In the genomic region with DNA sequence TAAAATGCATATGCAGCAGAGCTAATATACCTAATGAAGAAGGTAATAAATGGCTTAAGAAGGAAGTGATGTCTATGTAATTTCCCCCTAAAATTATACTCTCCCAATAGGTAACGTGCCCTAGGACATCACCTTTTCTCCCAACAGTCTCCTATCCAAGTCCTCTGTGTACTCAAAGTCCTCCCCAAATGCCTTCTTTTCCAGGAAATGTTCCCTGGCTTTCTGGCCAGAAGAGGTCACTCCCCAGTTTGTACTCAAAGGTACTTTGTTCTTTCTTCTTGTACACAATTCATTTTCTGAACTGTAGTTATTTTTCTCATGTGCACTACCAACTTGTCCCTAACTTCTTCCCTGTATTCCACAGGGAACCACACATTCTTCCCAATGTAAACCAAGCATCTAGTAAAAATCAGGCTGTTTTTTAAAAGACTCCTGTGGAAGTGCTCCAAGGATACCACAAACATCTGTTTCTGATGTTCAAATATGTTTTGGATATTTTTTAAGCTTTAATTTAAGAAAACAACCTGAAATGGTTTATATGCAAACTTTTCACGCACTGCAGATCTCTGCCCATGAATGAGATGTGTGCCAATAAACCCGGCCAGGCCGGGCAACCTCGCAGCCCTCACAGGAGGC, we compare ENCODE assay signal across 10 cellular contexts.
DNase-seq lines count a peak whose midpoint lies in the region; ATAC-seq and TF ChIP-seq lines count a peak whose summit lies in the region.
"Had no signal": no experiment of that assay in that cellular context is flagged by ENCODE, and none has a peak within 500 bp of the region (broad histone marks: within the 10 kb centered on the region; RNA-seq: fewer than 3 reads in every experiment).

No MANE protein-coding gene starts in this region.

- H3K9me3 Mint-ChIP-seq in naive thymus-derived CD8-positive, alpha-beta T cell = no peaks in the 10 kb centered on the region
- H3K9me3 Mint-ChIP-seq in neural progenitor cell = no peaks in the 10 kb centered on the region

- H4K20me1 ChIP-seq in OCI-LY1 (ENCODE audit: insufficient read depth, low read length) (no peaks in the 10 kb centered on the region), neural progenitor cell (ENCODE audit: low read depth) (no peaks in the 10 kb centered on the region)

- H3K27me3 Mint-ChIP-seq in naive thymus-derived CD8-positive, alpha-beta T cell = no peaks in the 10 kb centered on the region
- H3K27me3 Mint-ChIP-seq in neural progenitor cell (ENCODE audit: insufficient read depth, low read depth) = peaks cover 4% of the 10 kb centered on the region

- H3K4me1 Mint-ChIP-seq in naive thymus-derived CD8-positive, alpha-beta T cell = peaks cover 36 to 88% (median 79%) of the 10 kb centered on the region in 4 donors
- H3K4me1 Mint-ChIP-seq in neural progenitor cell = peaks cover 14% of the 10 kb centered on the region

- H3K4me3 ChIP-seq in AG04450 (ENCODE audit: low read depth, low read length) (no peak overlapping the region), OCI-LY1 (ENCODE audit: low read depth, low read length, poor library complexity, severe bottlenecking) (no peak overlapping the region), duodenal mucosa (ENCODE audit: low read depth in 1 of 2, low read length in 2 of 2) (peak overlapping the region in 1 of 2 donors; percentile 21), neural progenitor cell (no peak overlapping the region)

- peaks cover 0 to 45% (median 2%) of the 10 kb centered on the region in 3 donors for H3K36me3 Mint-ChIP-seq in naive thymus-derived CD8-positive, alpha-beta T cell
- no peaks in the 10 kb centered on the region for H3K36me3 Mint-ChIP-seq in neural progenitor cell

- peaks cover 44% of the 10 kb centered on the region for H3K36me3 ChIP-seq in OCI-LY1 (ENCODE audit: insufficient read depth, low read length)
- H3K36me3 ChIP-seq in duodenal mucosa (ENCODE audit: control insufficient read depth in 1 of 2, insufficient read depth in 2 of 2, low read length in 2 of 2) = no peaks in the 10 kb centered on the region
- no peaks in the 10 kb centered on the region for H3K36me3 ChIP-seq in neural progenitor cell

- peak overlapping the region in 9 of 10 donors; percentile 12 to 73 (median 52) for H3K4me3 Mint-ChIP-seq in naive thymus-derived CD8-positive, alpha-beta T cell
- H3K4me3 Mint-ChIP-seq in neural progenitor cell = no peak overlapping the region

- no peak overlapping the region for H2AFZ ChIP-seq in OCI-LY1 (ENCODE audit: low read length)
- H2AFZ ChIP-seq in neural progenitor cell (replicated peaks) = no peak overlapping the region

- H3K27ac ChIP-seq in AG04450 (ENCODE audit: low read depth, low read length) = peak overlapping the region; percentile 12
- peak overlapping the region; percentile 57 for H3K27ac ChIP-seq in OCI-LY1 (ENCODE audit: low read depth, low read length, poor library complexity, severe bottlenecking)
- peak overlapping the region; percentile 62 for H3K27ac ChIP-seq in duodenal mucosa (ENCODE audit: low read depth, low read length)
- no peak overlapping the region for H3K27ac ChIP-seq in neural progenitor cell

- H3F3A ChIP-seq in OCI-LY1 (ENCODE audit: insufficient read depth, low read length) (no peaks in the 10 kb centered on the region), neural progenitor cell (ENCODE audit: low read depth) (no peaks in the 10 kb centered on the region)

- H3K79me2 ChIP-seq in OCI-LY1 (ENCODE audit: insufficient read depth, low read length) (peaks cover 76% of the 10 kb centered on the region), neural progenitor cell (ENCODE audit: low read depth) (no peaks in the 10 kb centered on the region)

- no peak for DNase-seq in AG04450 (ENCODE audit: low read depth, low spot score)
- no peak for DNase-seq in naive thymus-derived CD8-positive, alpha-beta T cell
- no peak for DNase-seq in GDM1 (lab: John Stamatoyannopoulos, UW)
- no peak for DNase-seq in HEK293T (ENCODE audit: extremely low spot score)
- DNase-seq in neural progenitor cell (ENCODE audit: low spot score) = no peak
- no peak for DNase-seq in T1000 (lab: John Stamatoyannopoulos, UW)
- DNase-seq: hippocampal formation; NK-92 treated with Interleukin-12 subunit alpha and Interleukin-12 subunit beta, amount 100 ng/mL, for 24 hours had no signal

- H3K4me2 ChIP-seq in OCI-LY1 (ENCODE audit: low read length) (peak overlapping the region; percentile 6; the same call in 1 of the 2 replicates), neural progenitor cell (no peak overlapping the region)

- POLR2A ChIA-PET in AG04450 (lab: Yijun Ruan, JAX) (no interaction called here), HEK293T (lab: Yijun Ruan, JAX) (interaction anchor here (2.2 kb wide), 1 partner anchor 55 kb away, joined by 5 read pairs; no protein-coding TSS in a partner anchor)
- POLR2A ChIA-PET in naive thymus-derived CD8-positive, alpha-beta T cell (lab: Charles Lee) = no interaction called here

- H3K9me2 ChIP-seq in OCI-LY1 (ENCODE audit: low read depth, low read length) = no peaks in the 10 kb centered on the region

- no peak overlapping the region for H3K9ac ChIP-seq in OCI-LY1 (ENCODE audit: low read length)
- H3K9ac ChIP-seq in duodenal mucosa (ENCODE audit: low read depth in 1 of 2, low read length in 2 of 2) = no peak overlapping the region
- H3K9ac ChIP-seq in neural progenitor cell = no peak overlapping the region

- 0 out of 2 replicates have a peak, but pooled peaks have one; percentile 4 for TF ChIP-seq CTCF in AG04450 (IDR thresholded peaks at IDR 0.05; ENCODE audit: low read depth, low read length)
- TF ChIP-seq CTCF in OCI-LY1 (IDR thresholded peaks at IDR 0.05; ENCODE audit: low read length) = no peak
- TF ChIP-seq CTCF in neural progenitor cell (IDR thresholded peaks at IDR 0.05) = no peak

- ATAC-seq in naive thymus-derived CD8-positive, alpha-beta T cell = no peak

- H3K27me3 ChIP-seq in AG04450 (ENCODE audit: control insufficient read depth, insufficient read depth, low read length) (no peaks in the 10 kb centered on the region), OCI-LY1 (ENCODE audit: insufficient read depth, low read length) (no peaks in the 10 kb centered on the region), duodenal mucosa (ENCODE audit: control insufficient read depth in 1 of 2, insufficient read depth in 2 of 2, low read length in 2 of 2) (no peaks in the 10 kb centered on the region), neural progenitor cell (no peaks in the 10 kb centered on the region)

- no peaks in the 10 kb centered on the region for H3K9me3 ChIP-seq in AG04450 (ENCODE audit: control insufficient read depth, insufficient read depth, low read length)
- H3K9me3 ChIP-seq in OCI-LY1 (ENCODE audit: low read length) = no peaks in the 10 kb centered on the region
- no peaks in the 10 kb centered on the region for H3K9me3 ChIP-seq in duodenal mucosa (ENCODE audit: control insufficient read depth in 1 of 2, low read length in 2 of 2)
- no peaks in the 10 kb centered on the region for H3K9me3 ChIP-seq in neural progenitor cell (ENCODE audit: low read depth)

- CTCF ChIA-PET in AG04450 (lab: Charles Lee) = interaction anchor here (1.0 to 5.8 kb wide), 4 partner anchors 11 to 100 kb away, joined by 3 to 50 read pairs (median 8); no protein-coding TSS in a partner anchor
- CTCF ChIA-PET in HEK293T (lab: Yijun Ruan, JAX) = interaction anchor here (3.0 kb wide), 1 partner anchor 14 kb away, joined by 14 read pairs; no protein-coding TSS in a partner anchor

- H3K27ac Mint-ChIP-seq in naive thymus-derived CD8-positive, alpha-beta T cell = peak overlapping the region; percentile 61 to 92 (median 86)
- no peak overlapping the region for H3K27ac Mint-ChIP-seq in neural progenitor cell

- H3K4me1 ChIP-seq in OCI-LY1 (ENCODE audit: insufficient read depth, low read length, severe bottlenecking) (peaks cover 75% of the 10 kb centered on the region), duodenal mucosa (ENCODE audit: control insufficient read depth in 1 of 2, insufficient read depth in 2 of 2, low read length in 2 of 2) (peaks cover 48 to 62% of the 10 kb centered on the region in 2 donors), neural progenitor cell (peaks cover 3% of the 10 kb centered on the region)

TF ChIP-seq in HEK293T, 16 proteins besides CTCF, POLR2A, EP300 and RAD21:
- TF ChIP-seq BHLHE40 (IDR thresholded peaks at IDR 0.05; ENCODE audit: borderline replicate concordance) (no peak), CTBP1 (IDR thresholded peaks at IDR 0.05; ENCODE audit: borderline replicate concordance) (no peak), FOXK2 (IDR thresholded peaks at IDR 0.05) (no peak), ZNF384 (IDR thresholded peaks at IDR 0.05) (no peak), SUZ12 (IDR thresholded peaks at IDR 0.05) (no peak), SP1 (IDR thresholded peaks at IDR 0.05) (no peak), LEF1 (IDR thresholded peaks at IDR 0.05; ENCODE audit: borderline replicate concordance) (no peak), L3MBTL2 (conservative IDR thresholded peaks at IDR 0.05) (no peak)
TF ChIP-seq in HEK293T: peak in this region for 0.
